Comparison of ENCODE assay signal across 12 cellular contexts in genomic region chr4:47525154-47525819, GRCh38. TPM values are rescaled to one million over a fixed set of nuclear protein-coding genes. Genes with fewer than 3 reads are reported as not detected.
A peak's percentile ranks its signal among the peaks of the same experiment; 100 is the strongest.
DNase-seq lines count a peak whose midpoint lies in the region; ATAC-seq and TF ChIP-seq lines count a peak whose summit lies in the region.
"Had no signal": no experiment of that assay in that cellular context is flagged by ENCODE, and none has a peak within 500 bp of the region (broad histone marks: within the 10 kb centered on the region; RNA-seq: fewer than 3 reads in every experiment).

No MANE protein-coding gene starts in this region.

- peak; percentile 73 for ATAC-seq in lung (ENCODE audit: insufficient read depth, low FRiP score)
- ATAC-seq in HG03432 (IDR thresholded peaks at IDR 0.05; ENCODE audit: unreplicated experiment): no peak
- ATAC-seq: HepG2; stimulated activated naive CD8-positive, alpha-beta T cell treated with anti-CD3 and anti-CD28 coated beads, Interleukin-15, amount 100 ng/mL, for 72 hours had no signal

- H3K27ac ChIP-seq in lung (ENCODE audit: low read depth in 1 of 2, low read length in 1 of 2): no peak overlapping the region

- H3K27me3 ChIP-seq in lung (ENCODE audit: control insufficient read depth, insufficient read depth): no peaks in the 10 kb centered on the region

- TF ChIP-seq CTCF in lung (IDR thresholded peaks at IDR 0.05; ENCODE audit: control extremely low read depth, extremely low read depth): no peak

- H3K36me3 ChIP-seq in lung (ENCODE audit: control insufficient read depth in 2 of 2, insufficient read depth in 2 of 2, low read length in 2 of 2): peaks cover 0 to 7% of the 10 kb centered on the region in 2 donors

- peaks cover 0 to 3% of the 10 kb centered on the region in 2 donors for H3K4me1 ChIP-seq in lung (ENCODE audit: control insufficient read depth in 2 of 2, insufficient read depth in 2 of 2, low read length in 2 of 2)

- 65 to 85% methylated on average over 5 of the region's 5 CpGs for WGBS in lung, 2 donors

- no peak overlapping the region for H3K4me3 ChIP-seq in lung

- no peaks in the 10 kb centered on the region for H3K9me3 ChIP-seq in lung (ENCODE audit: control insufficient read depth in 2 of 2, insufficient read depth in 1 of 2, low read length in 1 of 2)

- DNase-seq in A172 (ENCODE audit: low spot score): peak; percentile 87
- peak; percentile 92 for DNase-seq in M059J (ENCODE audit: low read depth)
- peak; percentile 85 to 91 for DNase-seq in dermis microvascular lymphatic vessel endothelial cell (ENCODE audit: low read depth in 2 of 2)
- DNase-seq in lung (ENCODE audit: low spot score): no peak
- DNase-seq in NCI-H146 (lab: John Stamatoyannopoulos, UW): no peak
- no peak for DNase-seq in HuH-7 (ENCODE audit: low spot score)
- no peak for DNase-seq in stimulated activated CD8-positive, alpha-beta memory T cell treated with anti-CD3 and anti-CD28 coated beads, Interleukin-4, amount 100 ng/mL, for 48 hours
- DNase-seq: activated B cell treated with CpG ODN at 0.5 μM for 24 hours; activated naive CD8-positive, alpha-beta T cell treated with anti-CD3 and anti-CD28 coated beads for 36 hours; stimulated activated naive CD8-positive, alpha-beta T cell treated with anti-CD3 and anti-CD28 coated beads, Interleukin-15, amount 100 ng/mL, for 72 hours had no signal

RNA-seq across cellular contexts. Expression of gene ATP10D, which starts 40.2 kb away (rescaled TPM):
- total RNA-seq in A172 (2014; rRNA removed; shearing (Covaris generic)): 11.9 and 23.3 TPM in 2 replicates
- total RNA-seq in M059J (2014; rRNA removed; shearing (Covaris generic)): 26.4 and 44.5 TPM in 2 replicates
- total RNA-seq in dermis microvascular lymphatic vessel endothelial cell (22.3 and 23.0 TPM in 2 replicates), lung (10 to 100 TPM; 21.7 to 34.9 TPM)
- polyA plus RNA-seq in lung: 1 to 10 TPM; 3.1 to 8.2 TPM

Comparison
In these comparisons a context has a peak if more than half of its experiments do, and no peak if none do; other contexts are left out.
1. DNase-seq: peak in A172 (single experiment), M059J (single experiment) and dermis microvascular lymphatic vessel endothelial cell (2 of 2); none in lung (single experiment), NCI-H146 (single experiment), HuH-7 (single experiment) and stimulated activated CD8-positive, alpha-beta memory T cell treated with anti-CD3 and anti-CD28 coated beads, Interleukin-4, amount 100 ng/mL, for 48 hours (single experiment).